1 cellular context compared by ENCODE assay signal in the genomic region with DNA sequence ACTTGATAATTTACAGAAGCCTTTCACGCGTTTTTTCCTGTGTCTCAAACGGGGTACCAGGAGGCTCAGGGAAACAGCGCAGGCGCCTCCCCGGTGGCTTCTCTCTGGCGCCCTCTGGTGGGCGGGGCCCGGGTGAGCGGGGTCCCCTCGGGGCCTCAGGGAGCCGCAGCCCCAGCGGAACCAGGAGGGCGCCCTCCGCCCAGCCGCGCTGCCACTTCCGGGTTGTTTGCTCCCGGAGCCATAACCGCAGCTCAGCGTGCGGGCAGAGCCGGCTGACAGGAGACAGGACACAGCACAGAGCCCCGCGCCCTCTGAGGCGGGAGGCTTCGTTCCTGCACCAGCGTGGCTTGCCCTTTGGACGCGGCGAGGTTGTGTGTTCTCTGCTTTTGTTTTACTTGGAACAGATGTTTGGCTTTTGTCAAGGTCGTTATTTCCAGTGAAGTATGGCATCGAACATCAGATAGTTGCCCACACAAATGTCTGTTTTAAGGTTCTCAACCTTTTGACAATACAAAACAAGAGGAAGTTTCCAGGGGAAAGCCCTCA.
TF ChIP-seq lines count a peak whose summit lies in the region.

No MANE protein-coding gene starts in this region.

TF ChIP-seq in HepG2, 621 proteins besides CTCF, POLR2A, EP300 and RAD21 (continued from another document and continues in another):
- TF ChIP-seq, protein P1, sequence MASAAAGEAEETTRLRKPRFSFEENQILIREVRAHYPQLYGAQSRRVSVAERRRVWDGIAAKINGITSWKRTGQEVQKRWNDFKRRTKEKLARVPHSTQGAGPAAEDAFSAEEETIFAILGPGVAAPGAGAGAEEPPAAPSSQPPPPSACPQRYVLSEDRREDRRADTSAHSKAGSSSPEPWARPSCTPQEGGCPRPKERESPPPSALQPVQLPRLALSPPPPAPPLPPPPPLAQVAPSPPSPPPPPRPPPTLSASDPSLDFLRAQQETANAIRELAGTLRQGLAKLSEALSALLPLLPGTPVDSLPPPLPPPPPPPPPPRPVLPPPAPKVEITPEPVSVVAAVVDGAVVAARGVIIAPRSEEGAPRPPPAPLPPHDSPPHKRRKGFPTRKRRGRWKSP (CRISPR knock-in tag; IDR thresholded peaks at IDR 0.05) = no peak
- TF ChIP-seq ZFP82 (CRISPR knock-in tag; IDR thresholded peaks at IDR 0.05; ENCODE audit: borderline replicate concordance) (no peak), HNF4A (CRISPR knock-in tag; IDR thresholded peaks at IDR 0.05) (no peak), ZNF335 (CRISPR knock-in tag; IDR thresholded peaks at IDR 0.05) (no peak), ZNF746 (CRISPR knock-in tag; IDR thresholded peaks at IDR 0.05) (no peak), CENPT (CRISPR knock-in tag; IDR thresholded peaks at IDR 0.05; ENCODE audit: low read depth) (no peak), NRL (CRISPR knock-in tag; IDR thresholded peaks at IDR 0.05; ENCODE audit: borderline replicate concordance) (no peak), HES4 (CRISPR knock-in tag; IDR thresholded peaks at IDR 0.05; ENCODE audit: borderline replicate concordance) (no peak), ZNF251 (CRISPR knock-in tag; IDR thresholded peaks at IDR 0.05) (no peak), AGO1 (IDR thresholded peaks at IDR 0.05; ENCODE audit: low read depth, low read length, poor library complexity, severe bottlenecking) (peak; percentile 64), AHR (CRISPR knock-in tag; IDR thresholded peaks at IDR 0.05) (no peak), HMG20A (CRISPR knock-in tag; IDR thresholded peaks at IDR 0.05; ENCODE audit: borderline replicate concordance) (no peak), ATF7 (IDR thresholded peaks at IDR 0.05) (no peak), ATF7 (CRISPR knock-in tag; IDR thresholded peaks at IDR 0.05) (no peak), ZNF570 (CRISPR knock-in tag; IDR thresholded peaks at IDR 0.05; ENCODE audit: borderline replicate concordance) (no peak), GABPB1 (CRISPR knock-in tag; IDR thresholded peaks at IDR 0.05) (peak; percentile 96), ZNF382 (CRISPR knock-in tag; IDR thresholded peaks at IDR 0.05; ENCODE audit: borderline replicate concordance) (no peak), TOPORS (CRISPR knock-in tag; IDR thresholded peaks at IDR 0.05) (peak; percentile 84), TBL1XR1 (IDR thresholded peaks at IDR 0.05; ENCODE audit: borderline replicate concordance, low read length, partially characterized antibody) (peak; percentile 46), ZNF772 (CRISPR knock-in tag; IDR thresholded peaks at IDR 0.05) (peak; percentile 71; the same call in 1 of the 2 replicates), SP5 (CRISPR knock-in tag; IDR thresholded peaks at IDR 0.05; ENCODE audit: borderline replicate concordance, low read depth) (no peak; the same call in 1 of the 2 replicates), ZFP90 (CRISPR knock-in tag; IDR thresholded peaks at IDR 0.05; ENCODE audit: borderline replicate concordance) (peak; percentile 57; the same call in 1 of the 2 replicates), ATF7-NPFF (CRISPR knock-in tag; IDR thresholded peaks at IDR 0.05; ENCODE audit: low read depth) (peak; percentile 41; the same call in 1 of the 2 replicates), ZNF678 (CRISPR knock-in tag; IDR thresholded peaks at IDR 0.05) (no peak), ZNF354B (CRISPR knock-in tag; IDR thresholded peaks at IDR 0.05) (no peak)
- TF ChIP-seq, protein P2, sequence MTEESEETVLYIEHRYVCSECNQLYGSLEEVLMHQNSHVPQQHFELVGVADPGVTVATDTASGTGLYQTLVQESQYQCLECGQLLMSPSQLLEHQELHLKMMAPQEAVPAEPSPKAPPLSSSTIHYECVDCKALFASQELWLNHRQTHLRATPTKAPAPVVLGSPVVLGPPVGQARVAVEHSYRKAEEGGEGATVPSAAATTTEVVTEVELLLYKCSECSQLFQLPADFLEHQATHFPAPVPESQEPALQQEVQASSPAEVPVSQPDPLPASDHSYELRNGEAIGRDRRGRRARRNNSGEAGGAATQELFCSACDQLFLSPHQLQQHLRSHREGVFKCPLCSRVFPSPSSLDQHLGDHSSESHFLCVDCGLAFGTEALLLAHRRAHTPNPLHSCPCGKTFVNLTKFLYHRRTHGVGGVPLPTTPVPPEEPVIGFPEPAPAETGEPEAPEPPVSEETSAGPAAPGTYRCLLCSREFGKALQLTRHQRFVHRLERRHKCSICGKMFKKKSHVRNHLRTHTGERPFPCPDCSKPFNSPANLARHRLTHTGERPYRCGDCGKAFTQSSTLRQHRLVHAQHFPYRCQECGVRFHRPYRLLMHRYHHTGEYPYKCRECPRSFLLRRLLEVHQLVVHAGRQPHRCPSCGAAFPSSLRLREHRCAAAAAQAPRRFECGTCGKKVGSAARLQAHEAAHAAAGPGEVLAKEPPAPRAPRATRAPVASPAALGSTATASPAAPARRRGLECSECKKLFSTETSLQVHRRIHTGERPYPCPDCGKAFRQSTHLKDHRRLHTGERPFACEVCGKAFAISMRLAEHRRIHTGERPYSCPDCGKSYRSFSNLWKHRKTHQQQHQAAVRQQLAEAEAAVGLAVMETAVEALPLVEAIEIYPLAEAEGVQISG (CRISPR knock-in tag; IDR thresholded peaks at IDR 0.05) = peak; percentile 88
- TF ChIP-seq, protein P3, sequence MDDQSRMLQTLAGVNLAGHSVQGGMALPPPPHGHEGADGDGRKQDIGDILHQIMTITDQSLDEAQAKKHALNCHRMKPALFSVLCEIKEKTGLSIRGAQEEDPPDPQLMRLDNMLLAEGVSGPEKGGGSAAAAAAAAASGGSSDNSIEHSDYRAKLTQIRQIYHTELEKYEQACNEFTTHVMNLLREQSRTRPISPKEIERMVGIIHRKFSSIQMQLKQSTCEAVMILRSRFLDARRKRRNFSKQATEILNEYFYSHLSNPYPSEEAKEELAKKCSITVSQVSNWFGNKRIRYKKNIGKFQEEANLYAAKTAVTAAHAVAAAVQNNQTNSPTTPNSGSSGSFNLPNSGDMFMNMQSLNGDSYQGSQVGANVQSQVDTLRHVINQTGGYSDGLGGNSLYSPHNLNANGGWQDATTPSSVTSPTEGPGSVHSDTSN (CRISPR knock-in tag; IDR thresholded peaks at IDR 0.05; ENCODE audit: borderline replicate concordance) = no peak
- TF ChIP-seq, protein P4, sequence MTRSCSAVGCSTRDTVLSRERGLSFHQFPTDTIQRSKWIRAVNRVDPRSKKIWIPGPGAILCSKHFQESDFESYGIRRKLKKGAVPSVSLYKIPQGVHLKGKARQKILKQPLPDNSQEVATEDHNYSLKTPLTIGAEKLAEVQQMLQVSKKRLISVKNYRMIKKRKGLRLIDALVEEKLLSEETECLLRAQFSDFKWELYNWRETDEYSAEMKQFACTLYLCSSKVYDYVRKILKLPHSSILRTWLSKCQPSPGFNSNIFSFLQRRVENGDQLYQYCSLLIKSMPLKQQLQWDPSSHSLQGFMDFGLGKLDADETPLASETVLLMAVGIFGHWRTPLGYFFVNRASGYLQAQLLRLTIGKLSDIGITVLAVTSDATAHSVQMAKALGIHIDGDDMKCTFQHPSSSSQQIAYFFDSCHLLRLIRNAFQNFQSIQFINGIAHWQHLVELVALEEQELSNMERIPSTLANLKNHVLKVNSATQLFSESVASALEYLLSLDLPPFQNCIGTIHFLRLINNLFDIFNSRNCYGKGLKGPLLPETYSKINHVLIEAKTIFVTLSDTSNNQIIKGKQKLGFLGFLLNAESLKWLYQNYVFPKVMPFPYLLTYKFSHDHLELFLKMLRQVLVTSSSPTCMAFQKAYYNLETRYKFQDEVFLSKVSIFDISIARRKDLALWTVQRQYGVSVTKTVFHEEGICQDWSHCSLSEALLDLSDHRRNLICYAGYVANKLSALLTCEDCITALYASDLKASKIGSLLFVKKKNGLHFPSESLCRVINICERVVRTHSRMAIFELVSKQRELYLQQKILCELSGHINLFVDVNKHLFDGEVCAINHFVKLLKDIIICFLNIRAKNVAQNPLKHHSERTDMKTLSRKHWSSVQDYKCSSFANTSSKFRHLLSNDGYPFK (CRISPR knock-in tag; IDR thresholded peaks at IDR 0.05; ENCODE audit: borderline replicate concordance) = no peak
- TF ChIP-seq, protein P5, sequence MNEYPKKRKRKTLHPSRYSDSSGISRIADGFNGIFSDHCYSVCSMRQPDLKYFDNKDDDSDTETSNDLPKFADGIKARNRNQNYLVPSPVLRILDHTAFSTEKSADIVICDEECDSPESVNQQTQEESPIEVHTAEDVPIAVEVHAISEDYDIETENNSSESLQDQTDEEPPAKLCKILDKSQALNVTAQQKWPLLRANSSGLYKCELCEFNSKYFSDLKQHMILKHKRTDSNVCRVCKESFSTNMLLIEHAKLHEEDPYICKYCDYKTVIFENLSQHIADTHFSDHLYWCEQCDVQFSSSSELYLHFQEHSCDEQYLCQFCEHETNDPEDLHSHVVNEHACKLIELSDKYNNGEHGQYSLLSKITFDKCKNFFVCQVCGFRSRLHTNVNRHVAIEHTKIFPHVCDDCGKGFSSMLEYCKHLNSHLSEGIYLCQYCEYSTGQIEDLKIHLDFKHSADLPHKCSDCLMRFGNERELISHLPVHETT (CRISPR knock-in tag; conservative IDR thresholded peaks at IDR 0.05) = no peak
- TF ChIP-seq, protein P6, sequence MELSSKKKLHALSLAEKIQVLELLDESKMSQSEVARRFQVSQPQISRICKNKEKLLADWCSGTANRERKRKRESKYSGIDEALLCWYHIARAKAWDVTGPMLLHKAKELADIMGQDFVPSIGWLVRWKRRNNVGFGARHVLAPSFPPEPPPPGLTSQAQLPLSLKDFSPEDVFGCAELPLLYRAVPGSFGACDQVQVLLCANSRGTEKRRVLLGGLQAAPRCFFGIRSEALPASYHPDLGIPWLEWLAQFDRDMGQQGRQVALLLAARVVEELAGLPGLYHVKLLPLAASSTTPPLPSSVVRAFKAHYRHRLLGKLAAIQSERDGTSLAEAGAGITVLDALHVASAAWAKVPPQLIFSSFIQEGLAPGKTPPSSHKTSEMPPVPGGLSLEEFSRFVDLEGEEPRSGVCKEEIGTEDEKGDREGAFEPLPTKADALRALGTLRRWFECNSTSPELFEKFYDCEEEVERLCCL (CRISPR knock-in tag; IDR thresholded peaks at IDR 0.05; ENCODE audit: borderline replicate concordance) = no peak
- TF ChIP-seq, protein P7, sequence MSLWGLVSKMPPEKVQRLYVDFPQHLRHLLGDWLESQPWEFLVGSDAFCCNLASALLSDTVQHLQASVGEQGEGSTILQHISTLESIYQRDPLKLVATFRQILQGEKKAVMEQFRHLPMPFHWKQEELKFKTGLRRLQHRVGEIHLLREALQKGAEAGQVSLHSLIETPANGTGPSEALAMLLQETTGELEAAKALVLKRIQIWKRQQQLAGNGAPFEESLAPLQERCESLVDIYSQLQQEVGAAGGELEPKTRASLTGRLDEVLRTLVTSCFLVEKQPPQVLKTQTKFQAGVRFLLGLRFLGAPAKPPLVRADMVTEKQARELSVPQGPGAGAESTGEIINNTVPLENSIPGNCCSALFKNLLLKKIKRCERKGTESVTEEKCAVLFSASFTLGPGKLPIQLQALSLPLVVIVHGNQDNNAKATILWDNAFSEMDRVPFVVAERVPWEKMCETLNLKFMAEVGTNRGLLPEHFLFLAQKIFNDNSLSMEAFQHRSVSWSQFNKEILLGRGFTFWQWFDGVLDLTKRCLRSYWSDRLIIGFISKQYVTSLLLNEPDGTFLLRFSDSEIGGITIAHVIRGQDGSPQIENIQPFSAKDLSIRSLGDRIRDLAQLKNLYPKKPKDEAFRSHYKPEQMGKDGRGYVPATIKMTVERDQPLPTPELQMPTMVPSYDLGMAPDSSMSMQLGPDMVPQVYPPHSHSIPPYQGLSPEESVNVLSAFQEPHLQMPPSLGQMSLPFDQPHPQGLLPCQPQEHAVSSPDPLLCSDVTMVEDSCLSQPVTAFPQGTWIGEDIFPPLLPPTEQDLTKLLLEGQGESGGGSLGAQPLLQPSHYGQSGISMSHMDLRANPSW (CRISPR knock-in tag; IDR thresholded peaks at IDR 0.05; ENCODE audit: borderline replicate concordance) = no peak
- TF ChIP-seq, protein P8, sequence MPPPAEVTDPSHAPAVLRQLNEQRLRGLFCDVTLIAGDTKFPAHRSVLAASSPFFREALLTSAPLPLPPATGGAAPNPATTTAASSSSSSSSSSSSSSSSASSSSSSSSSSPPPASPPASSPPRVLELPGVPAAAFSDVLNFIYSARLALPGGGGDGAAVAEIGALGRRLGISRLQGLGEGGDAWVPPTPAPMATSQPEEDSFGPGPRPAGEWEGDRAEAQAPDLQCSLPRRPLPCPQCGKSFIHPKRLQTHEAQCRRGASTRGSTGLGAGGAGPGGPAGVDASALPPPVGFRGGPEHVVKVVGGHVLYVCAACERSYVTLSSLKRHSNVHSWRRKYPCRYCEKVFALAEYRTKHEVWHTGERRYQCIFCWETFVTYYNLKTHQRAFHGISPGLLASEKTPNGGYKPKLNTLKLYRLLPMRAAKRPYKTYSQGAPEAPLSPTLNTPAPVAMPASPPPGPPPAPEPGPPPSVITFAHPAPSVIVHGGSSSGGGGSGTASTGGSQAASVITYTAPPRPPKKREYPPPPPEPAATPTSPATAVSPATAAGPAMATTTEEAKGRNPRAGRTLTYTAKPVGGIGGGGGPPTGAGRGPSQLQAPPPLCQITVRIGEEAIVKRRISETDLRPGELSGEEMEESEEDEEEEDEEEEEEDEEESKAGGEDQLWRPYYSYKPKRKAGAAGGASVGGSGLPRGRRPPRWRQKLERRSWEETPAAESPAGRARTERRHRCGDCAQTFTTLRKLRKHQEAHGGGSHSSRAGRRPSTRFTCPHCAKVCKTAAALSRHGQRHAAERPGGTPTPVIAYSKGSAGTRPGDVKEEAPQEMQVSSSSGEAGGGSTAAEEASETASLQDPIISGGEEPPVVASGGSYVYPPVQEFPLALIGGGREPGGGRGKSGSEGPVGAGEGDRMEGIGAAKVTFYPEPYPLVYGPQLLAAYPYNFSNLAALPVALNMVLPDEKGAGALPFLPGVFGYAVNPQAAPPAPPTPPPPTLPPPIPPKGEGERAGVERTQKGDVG (CRISPR knock-in tag; IDR thresholded peaks at IDR 0.05; ENCODE audit: borderline replicate concordance) = peak; percentile 37; the same call in 1 of the 2 replicates
- TF ChIP-seq, protein P9, sequence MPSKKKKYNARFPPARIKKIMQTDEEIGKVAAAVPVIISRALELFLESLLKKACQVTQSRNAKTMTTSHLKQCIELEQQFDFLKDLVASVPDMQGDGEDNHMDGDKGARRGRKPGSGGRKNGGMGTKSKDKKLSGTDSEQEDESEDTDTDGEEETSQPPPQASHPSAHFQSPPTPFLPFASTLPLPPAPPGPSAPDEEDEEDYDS (CRISPR knock-in tag; IDR thresholded peaks at IDR 0.05) = no peak
